1 cellular context compared by ENCODE assay signal in the genomic region with DNA sequence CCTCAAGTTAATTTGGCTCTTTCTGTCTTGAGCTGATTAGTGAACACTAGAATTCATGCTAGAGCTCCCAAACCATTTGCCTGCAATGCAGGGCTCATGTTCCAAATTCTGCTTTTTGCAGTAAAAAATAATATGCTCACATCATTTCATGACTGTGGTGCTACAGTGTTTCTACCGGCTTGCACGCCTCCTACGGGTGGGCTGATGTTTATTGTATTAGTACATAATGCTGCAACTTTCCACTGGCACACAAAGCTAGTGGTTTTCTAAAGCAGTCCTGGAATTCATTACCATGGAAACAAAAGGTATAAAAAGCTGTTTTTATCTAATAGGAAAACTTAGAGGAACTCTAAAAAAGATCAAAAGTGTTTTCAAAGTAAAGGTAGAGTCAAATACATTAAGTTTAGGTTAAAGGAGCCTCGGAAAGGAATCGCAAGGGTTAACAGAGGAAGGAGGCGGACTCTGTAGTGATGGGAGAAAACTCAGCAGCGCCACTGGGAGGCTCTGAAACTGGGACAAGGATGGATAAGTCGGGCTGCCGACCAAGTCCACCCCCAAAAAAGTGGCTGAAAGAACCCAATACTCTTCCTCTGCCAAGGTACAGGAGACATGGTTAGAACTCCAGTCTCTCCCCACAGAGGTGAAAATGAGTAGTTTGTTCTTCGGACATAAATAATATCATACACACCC.
TF ChIP-seq lines count a peak whose summit lies in the region.

No MANE protein-coding gene starts in this region.

TF ChIP-seq in H1, 55 proteins besides CTCF, POLR2A, EP300 and RAD21:
- no peak for TF ChIP-seq HDAC6 (IDR thresholded peaks at IDR 0.05; ENCODE audit: low read depth, low read length)
- TF ChIP-seq YY1 (IDR thresholded peaks at IDR 0.05; ENCODE audit: low read depth, low read length) = 0 out of 2 replicates have a peak, but pooled peaks have one; percentile 14
